10 cellular contexts compared by ENCODE assay signal in the genomic region with DNA sequence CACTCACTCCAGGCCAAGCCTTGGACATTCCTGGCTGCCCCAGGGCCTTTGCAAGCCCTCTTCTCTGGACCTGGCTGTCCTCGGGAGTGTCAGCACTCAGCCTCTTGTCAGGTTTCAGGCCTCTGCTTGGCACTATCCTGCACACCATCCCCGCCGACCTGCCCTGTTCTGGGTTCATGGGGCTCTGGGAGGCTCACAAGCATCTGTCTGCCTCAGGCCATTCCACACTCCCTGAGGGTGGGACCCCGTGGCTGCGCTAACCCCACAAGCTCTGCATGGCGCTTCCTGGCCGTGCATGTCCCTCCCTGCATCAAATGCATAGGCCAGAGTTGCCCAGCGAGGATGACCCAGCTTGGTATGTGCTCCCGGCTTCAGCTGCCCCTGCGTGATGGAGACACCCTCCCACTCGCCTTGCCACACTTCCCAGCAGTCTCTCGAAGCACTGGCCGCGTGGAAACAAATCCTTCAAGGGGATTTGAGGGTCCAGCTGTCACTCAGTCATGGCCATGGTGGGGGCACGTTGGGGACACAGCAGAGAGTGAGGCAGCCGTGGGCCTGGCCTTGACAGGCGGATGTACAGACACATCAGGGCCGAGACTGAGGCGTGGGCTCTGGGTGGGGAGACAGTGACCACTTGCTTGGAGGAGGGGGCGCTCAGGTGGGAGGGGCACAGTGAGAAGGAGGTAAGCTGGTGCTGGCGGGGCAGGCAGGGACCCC.
A peak's percentile ranks its signal among the peaks of the same experiment; 100 is the strongest.
DNase-seq lines count a peak whose midpoint lies in the region; ATAC-seq and TF ChIP-seq lines count a peak whose summit lies in the region.
"Had no signal": no experiment of that assay in that cellular context is flagged by ENCODE, and none has a peak within 500 bp of the region (broad histone marks: within the 10 kb centered on the region; RNA-seq: fewer than 3 reads in every experiment).

No MANE protein-coding gene starts in this region.

- TF ChIP-seq CTCF in HEK293 (tag by site-specific recombination; IDR thresholded peaks at IDR 0.05) (no peak), chondrocyte (IDR thresholded peaks at IDR 0.05) (no peak)

- no peaks in the 10 kb centered on the region for H3K4me1 ChIP-seq in HEK293 (ENCODE audit: control insufficient read depth, insufficient read depth, low read length)

- no peaks in the 10 kb centered on the region for H3K36me3 ChIP-seq in HEK293 (ENCODE audit: control insufficient read depth in 2 of 2, insufficient read depth in 1 of 2, low read length in 2 of 2)
- H3K36me3 ChIP-seq: breast epithelium, sigmoid colon had no signal

- no peak overlapping the region for H3K4me3 ChIP-seq in HEK293 (ENCODE audit: low read depth, low read length)

- H3K36me3 Mint-ChIP-seq in chondrocyte (ENCODE audit: low read depth) (no peaks in the 10 kb centered on the region), memory B cell (peaks cover 1% of the 10 kb centered on the region)
- no peaks in the 10 kb centered on the region for H3K36me3 Mint-ChIP-seq in stimulated activated memory B cell treated with anti-CD40 and anti-IgM and Interleukin-4, amounts not matched to agents 10 μg/mL and 1 μg/mL and 100 μg/mL, for 72 hours
- H3K36me3 Mint-ChIP-seq: activated naive CD8-positive, alpha-beta T cell treated with anti-CD3 and anti-CD28 coated beads for 36 hours had no signal

- peaks cover 15% of the 10 kb centered on the region for H3K27me3 Mint-ChIP-seq in chondrocyte (ENCODE audit: low read depth)
- H3K27me3 Mint-ChIP-seq in memory B cell, result no peaks in the 10 kb centered on the region
- H3K27me3 Mint-ChIP-seq in stimulated activated memory B cell treated with anti-CD40 and anti-IgM and Interleukin-4, amounts not matched to agents 10 μg/mL and 1 μg/mL and 100 μg/mL, for 72 hours, result no peaks in the 10 kb centered on the region
- H3K27me3 Mint-ChIP-seq: activated naive CD8-positive, alpha-beta T cell treated with anti-CD3 and anti-CD28 coated beads for 36 hours had no signal

- CTCF ChIA-PET in HEK293 (lab: Yijun Ruan, JAX), result interaction anchor here (0.6 to 7.0 kb wide), 64 partner anchors 9 to 831 kb away, joined by 3 to 456 read pairs (median 4); a partner anchor contains a TSS

- POLR2A ChIA-PET in HEK293 (lab: Yijun Ruan, JAX), result interaction anchor here (2.0 to 2.8 kb wide), 3 partner anchors 356 to 397 kb away, joined by 10 to 15 read pairs (median 14); a partner anchor contains a TSS

- ATAC-seq in memory B cell (ENCODE audit: low read depth) (no peak), HG03565 (IDR thresholded peaks at IDR 0.05; ENCODE audit: unreplicated experiment) (no peak)
- no peak for ATAC-seq in stimulated activated memory B cell treated with anti-CD40 and anti-IgM and Interleukin-4, amounts not matched to agents 10 μg/mL and 1 μg/mL and 100 μg/mL, for 72 hours

- no peaks in the 10 kb centered on the region for H3K9me3 ChIP-seq in HEK293 (ENCODE audit: control insufficient read depth, insufficient read depth, low read depth, low read length)
- H3K9me3 ChIP-seq: breast epithelium, sigmoid colon had no signal

- H3K27ac Mint-ChIP-seq in chondrocyte (ENCODE audit: unreplicated experiment), result no peak overlapping the region
- H3K27ac Mint-ChIP-seq in memory B cell, result no peak overlapping the region
- peak overlapping the region; percentile 19 for H3K27ac Mint-ChIP-seq in stimulated activated memory B cell treated with anti-CD40 and anti-IgM and Interleukin-4, amounts not matched to agents 10 μg/mL and 1 μg/mL and 100 μg/mL, for 72 hours

- no peak overlapping the region for H3K27ac ChIP-seq in HEK293 (ENCODE audit: extremely low read depth, low read depth, low read length)

- H3K4me3 Mint-ChIP-seq in chondrocyte (ENCODE audit: unreplicated experiment) (no peak overlapping the region), memory B cell (peak overlapping the region; percentile 47)
- no peak overlapping the region for H3K4me3 Mint-ChIP-seq in stimulated activated memory B cell treated with anti-CD40 and anti-IgM and Interleukin-4, amounts not matched to agents 10 μg/mL and 1 μg/mL and 100 μg/mL, for 72 hours

- H3K4me1 Mint-ChIP-seq in chondrocyte (ENCODE audit: low read depth) (peaks cover 12% of the 10 kb centered on the region), memory B cell (peaks cover 27% of the 10 kb centered on the region)
- H3K4me1 Mint-ChIP-seq in stimulated activated memory B cell treated with anti-CD40 and anti-IgM and Interleukin-4, amounts not matched to agents 10 μg/mL and 1 μg/mL and 100 μg/mL, for 72 hours, result peaks cover 41% of the 10 kb centered on the region

- peak; percentile 91 for DNase-seq in chondrocyte (ENCODE audit: low spot score)
- no peak for DNase-seq in memory B cell (ENCODE audit: low spot score in 2 of 2)
- no peak for DNase-seq in middle frontal gyrus (ENCODE audit: extremely low spot score, low spot score)
- DNase-seq in stimulated activated CD8-positive, alpha-beta memory T cell treated with anti-CD3 and anti-CD28 coated beads, Interleukin-4, amount 100 ng/mL, for 48 hours, result no peak

- H3K9me3 Mint-ChIP-seq in chondrocyte (ENCODE audit: low read depth) (no peaks in the 10 kb centered on the region), memory B cell (no peaks in the 10 kb centered on the region)
- no peaks in the 10 kb centered on the region for H3K9me3 Mint-ChIP-seq in stimulated activated memory B cell treated with anti-CD40 and anti-IgM and Interleukin-4, amounts not matched to agents 10 μg/mL and 1 μg/mL and 100 μg/mL, for 72 hours
- H3K9me3 Mint-ChIP-seq: activated naive CD8-positive, alpha-beta T cell treated with anti-CD3 and anti-CD28 coated beads for 36 hours had no signal

TF ChIP-seq in HEK293, 187 proteins besides CTCF, POLR2A, EP300 and RAD21:
- TF ChIP-seq ZNF658 (tag by site-specific recombination; IDR thresholded peaks at IDR 0.05) (no peak), ZNF777 (tag by site-specific recombination; IDR thresholded peaks at IDR 0.05; ENCODE audit: borderline replicate concordance) (0 out of 2 replicates have a peak, but pooled peaks have one; percentile 26), ZNF221 (tag by site-specific recombination; IDR thresholded peaks at IDR 0.05; ENCODE audit: borderline replicate concordance) (no peak), ZNF341 (tag by site-specific recombination; IDR thresholded peaks at IDR 0.05; ENCODE audit: low read depth) (no peak), ZNF266 (tag by site-specific recombination; IDR thresholded peaks at IDR 0.05; ENCODE audit: low read depth) (no peak), ZNF623 (tag by site-specific recombination; IDR thresholded peaks at IDR 0.05) (peak; percentile 71), ZNF830 (tag by site-specific recombination; IDR thresholded peaks at IDR 0.05; ENCODE audit: low read depth) (no peak), ZNF76 (tag by site-specific recombination; IDR thresholded peaks at IDR 0.05; ENCODE audit: borderline replicate concordance, low read depth) (no peak), ZNF544 (tag by site-specific recombination; IDR thresholded peaks at IDR 0.05) (no peak)
- TF ChIP-seq, protein P1, sequence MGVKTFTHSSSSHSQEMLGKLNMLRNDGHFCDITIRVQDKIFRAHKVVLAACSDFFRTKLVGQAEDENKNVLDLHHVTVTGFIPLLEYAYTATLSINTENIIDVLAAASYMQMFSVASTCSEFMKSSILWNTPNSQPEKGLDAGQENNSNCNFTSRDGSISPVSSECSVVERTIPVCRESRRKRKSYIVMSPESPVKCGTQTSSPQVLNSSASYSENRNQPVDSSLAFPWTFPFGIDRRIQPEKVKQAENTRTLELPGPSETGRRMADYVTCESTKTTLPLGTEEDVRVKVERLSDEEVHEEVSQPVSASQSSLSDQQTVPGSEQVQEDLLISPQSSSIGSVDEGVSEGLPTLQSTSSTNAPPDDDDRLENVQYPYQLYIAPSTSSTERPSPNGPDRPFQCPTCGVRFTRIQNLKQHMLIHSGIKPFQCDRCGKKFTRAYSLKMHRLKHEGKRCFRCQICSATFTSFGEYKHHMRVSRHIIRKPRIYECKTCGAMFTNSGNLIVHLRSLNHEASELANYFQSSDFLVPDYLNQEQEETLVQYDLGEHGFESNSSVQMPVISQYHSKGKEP (tag by site-specific recombination; IDR thresholded peaks at IDR 0.05), result no peak
